Comparison of ENCODE assay signal across 28 cellular contexts in genomic region chr2:88568179-88568578, GRCh38.
"Had no signal": no experiment of that assay in that cellular context is flagged by ENCODE, and none has a peak within 500 bp of the region (broad histone marks: within the 10 kb centered on the region; RNA-seq: fewer than 3 reads in every experiment).

No MANE protein-coding gene starts in this region.

- H3K4me1 ChIP-seq: prostate gland, right lobe of liver, sigmoid colon, upper lobe of left lung, vagina had no signal

- H3K9me3 ChIP-seq: neutrophil, pancreas, prostate gland, right lobe of liver, sigmoid colon, stomach, thoracic aorta, thyroid gland, tibial nerve, upper lobe of left lung, vagina had no signal

- H3K27ac ChIP-seq: neutrophil, pancreas, prostate gland, right lobe of liver, sigmoid colon, stomach, thoracic aorta, thyroid gland, tibial nerve, upper lobe of left lung, vagina had no signal

- ATAC-seq: naive thymus-derived CD8-positive, alpha-beta T cell; natural killer cell treated with Interleukin-12 subunit alpha and Interleukin-12 subunit beta and Interleukin-15 and Interleukin-18, amount 100 ng/mL, for 72 hours; pancreas; right cardiac atrium; right lobe of liver; stimulated activated effector memory CD8-positive, alpha-beta T cell treated with anti-CD3 and anti-CD28 coated beads, Interleukin-12 subunit alpha, Interleukin-12 subunit beta, amount 100 ng/mL, for 72 hours; stimulated activated naive B cell treated with anti-CD40 and anti-IgM and Interleukin-4, amounts not matched to agents 10 μg/mL and 1 μg/mL and 100 μg/mL, for 72 hours had no signal

- H3K36me3 ChIP-seq: prostate gland, thoracic aorta had no signal

- H3K4me3 Mint-ChIP-seq: naive thymus-derived CD8-positive, alpha-beta T cell; natural killer cell treated with Interleukin-12 subunit alpha and Interleukin-12 subunit beta and Interleukin-15 and Interleukin-18, amount 100 ng/mL, for 72 hours; nephron progenitor cell; neural crest cell; stimulated activated effector memory CD8-positive, alpha-beta T cell treated with anti-CD3 and anti-CD28 coated beads, Interleukin-12 subunit alpha, Interleukin-12 subunit beta, amount 100 ng/mL, for 72 hours; stimulated activated naive B cell treated with anti-CD40 and anti-IgM and Interleukin-4, amounts not matched to agents 10 μg/mL and 1 μg/mL and 100 μg/mL, for 72 hours; stimulated activated naive CD8-positive, alpha-beta T cell treated with anti-CD3 and anti-CD28 coated beads, Interleukin-15, Interleukin-2, amounts not matched to agents 100 ng/mL and 50 ng/mL, for 24 hours had no signal

- H3K27ac Mint-ChIP-seq: natural killer cell treated with Interleukin-12 subunit alpha and Interleukin-12 subunit beta and Interleukin-15 and Interleukin-18, amount 100 ng/mL, for 72 hours; nephron progenitor cell; stimulated activated effector memory CD8-positive, alpha-beta T cell treated with anti-CD3 and anti-CD28 coated beads, Interleukin-12 subunit alpha, Interleukin-12 subunit beta, amount 100 ng/mL, for 72 hours; stimulated activated naive CD8-positive, alpha-beta T cell treated with anti-CD3 and anti-CD28 coated beads, Interleukin-15, Interleukin-2, amounts not matched to agents 100 ng/mL and 50 ng/mL, for 24 hours had no signal

- H3K27me3 Mint-ChIP-seq: naive thymus-derived CD8-positive, alpha-beta T cell; natural killer cell treated with Interleukin-12 subunit alpha and Interleukin-12 subunit beta and Interleukin-15 and Interleukin-18, amount 100 ng/mL, for 72 hours; stimulated activated naive B cell treated with anti-CD40 and anti-IgM and Interleukin-4, amounts not matched to agents 10 μg/mL and 1 μg/mL and 100 μg/mL, for 72 hours; stimulated activated naive CD8-positive, alpha-beta T cell treated with anti-CD3 and anti-CD28 coated beads, Interleukin-15, Interleukin-2, amounts not matched to agents 100 ng/mL and 50 ng/mL, for 24 hours had no signal

- H3K27me3 ChIP-seq: neutrophil, pancreas, right lobe of liver, sigmoid colon, stomach, thyroid gland, tibial nerve, upper lobe of left lung, vagina had no signal

- H3K4me1 Mint-ChIP-seq: nephron progenitor cell; neural crest cell; stimulated activated effector memory CD8-positive, alpha-beta T cell treated with anti-CD3 and anti-CD28 coated beads, Interleukin-12 subunit alpha, Interleukin-12 subunit beta, amount 100 ng/mL, for 72 hours had no signal

- H3K9me3 Mint-ChIP-seq: naive thymus-derived CD8-positive, alpha-beta T cell; natural killer cell treated with Interleukin-12 subunit alpha and Interleukin-12 subunit beta and Interleukin-15 and Interleukin-18, amount 100 ng/mL, for 72 hours; nephron progenitor cell; neural crest cell; stimulated activated effector memory CD8-positive, alpha-beta T cell treated with anti-CD3 and anti-CD28 coated beads, Interleukin-12 subunit alpha, Interleukin-12 subunit beta, amount 100 ng/mL, for 72 hours; stimulated activated naive B cell treated with anti-CD40 and anti-IgM and Interleukin-4, amounts not matched to agents 10 μg/mL and 1 μg/mL and 100 μg/mL, for 72 hours; stimulated activated naive CD8-positive, alpha-beta T cell treated with anti-CD3 and anti-CD28 coated beads, Interleukin-15, Interleukin-2, amounts not matched to agents 100 ng/mL and 50 ng/mL, for 24 hours had no signal

- DNase-seq: naive thymus-derived CD8-positive, alpha-beta T cell; nephron progenitor cell; nucleus accumbens; pancreas; retina; right cardiac atrium; right lobe of liver; sigmoid colon; small intestine; stimulated activated CD4-positive, alpha-beta T cell treated with anti-CD3 and anti-CD28 coated beads, Interleukin-15, amount 100 ng/mL, for 24 hours; stimulated activated CD4-positive, alpha-beta T cell treated with anti-CD3 and anti-CD28 coated beads, Interleukin-2, amount 100 ng/mL, for 24 hours; stimulated activated CD4-positive, alpha-beta T cell treated with anti-CD3 and anti-CD28 coated beads, Interleukin-2, amount 100 ng/mL, for 48 hours; stimulated activated CD4-positive, alpha-beta T cell treated with anti-CD3 and anti-CD28 coated beads, Interleukin-4, amount 100 ng/mL, for 24 hours; stimulated activated naive B cell treated with anti-CD40 and anti-IgM and Interleukin-4, amounts not matched to agents 10 μg/mL and 1 μg/mL and 100 μg/mL, for 72 hours; stimulated activated naive CD4-positive, alpha-beta T cell treated with Interleukin-2 at 50 U/mL for 16 hours; stomach; thyroid gland; trophoblast cell; upper lobe of left lung had no signal

- H3K4me3 ChIP-seq: pancreas, prostate gland, right lobe of liver, sigmoid colon, stomach, thoracic aorta, thyroid gland, tibial nerve, upper lobe of left lung, vagina had no signal
